ENCODE assay signal across 12 cellular contexts in the genomic region with DNA sequence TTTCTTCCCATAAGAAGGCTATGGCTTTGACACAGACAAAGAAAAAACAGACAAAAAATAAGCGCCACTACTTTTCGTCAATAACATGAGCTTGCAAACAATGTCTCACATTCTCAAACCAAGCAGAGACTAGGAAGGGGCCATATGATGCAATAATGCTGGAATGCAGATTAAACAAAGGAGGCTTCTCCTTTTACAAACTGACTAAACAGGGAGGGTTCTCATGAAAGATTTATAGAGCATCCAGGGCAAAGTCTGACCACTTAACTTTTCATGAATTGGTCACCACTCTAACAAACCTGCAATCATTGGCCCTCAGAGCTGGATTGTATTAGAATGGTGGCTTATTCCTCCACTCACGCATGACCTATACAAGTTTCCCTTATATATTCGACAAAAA.
DNase-seq lines count a peak whose midpoint lies in the region; ATAC-seq and TF ChIP-seq lines count a peak whose summit lies in the region.
"Had no signal": no experiment of that assay in that cellular context is flagged by ENCODE, and none has a peak within 500 bp of the region (broad histone marks: within the 10 kb centered on the region; RNA-seq: fewer than 3 reads in every experiment).

No MANE protein-coding gene starts in this region.

- no peak overlapping the region for H2AK5ac ChIP-seq in IMR-90 (ENCODE audit: low read depth, low read length)

- H3K27ac ChIP-seq in IMR-90 (ENCODE audit: insufficient read depth, low read length), result no peak overlapping the region
- H3K27ac ChIP-seq: HL-60, upper lobe of left lung had no signal

- no peak for TF ChIP-seq CTCF in AG10803 (conservative IDR thresholded peaks at IDR 0.05; ENCODE audit: low read length)
- TF ChIP-seq CTCF in IMR-90 (conservative IDR thresholded peaks at IDR 0.05; ENCODE audit: low read depth, low read length), result no peak
- TF ChIP-seq CTCF in kidney epithelial cell (IDR thresholded peaks at IDR 0.05; ENCODE audit: insufficient read depth, low read length, poor library complexity, severe bottlenecking), result no peak

- BruUV-seq in IMR-90 (replicated peaks; lab: Mats Ljungman, UMichigan), result no TSS peak

- TF ChIP-seq POLR2A in IMR-90 (IDR thresholded peaks at IDR 0.05; ENCODE audit: low read depth, low read length), result no peak

- H2BK15ac ChIP-seq in IMR-90 (ENCODE audit: low read depth, low read length), result no peak overlapping the region

- H3K4me3 ChIP-seq in AG10803 (ENCODE audit: low read length), result no peak overlapping the region
- no peak overlapping the region for H3K4me3 ChIP-seq in IMR-90 (ENCODE audit: insufficient read depth, low read depth, low read length)
- no peak overlapping the region for H3K4me3 ChIP-seq in kidney epithelial cell (ENCODE audit: low read depth, low read length)
- H3K4me3 ChIP-seq: upper lobe of left lung had no signal

- no peak overlapping the region for H2AK9ac ChIP-seq in IMR-90 (replicated peaks; ENCODE audit: low read depth, low read length, poor library complexity)

- CTCF ChIA-PET in IMR-90 (lab: Yijun Ruan, JAX), result no interaction called here

- no peak overlapping the region for H2BK5ac ChIP-seq in IMR-90 (ENCODE audit: low read depth, low read length, poor library complexity, severe bottlenecking)

- H3K4me1 ChIP-seq in IMR-90 (ENCODE audit: control insufficient read depth, insufficient read depth, low read length), result no peaks in the 10 kb centered on the region
- H3K4me1 ChIP-seq: upper lobe of left lung had no signal

- no peaks in the 10 kb centered on the region for H3K79me1 ChIP-seq in IMR-90 (ENCODE audit: low read depth in 1 of 2, low read length in 2 of 2)

- in situ Hi-C loops in IMR-90 (cut with MboI; ENCODE audit: low sequenced_read_pairs), result no loop called here
- in situ Hi-C loops in G401 (cut with HindIII; ENCODE audit: low sequenced_read_pairs), result no loop called here

- POLR2A ChIA-PET in IMR-90 (lab: Charles Lee; ENCODE audit: unreplicated experiment), result no interaction called here

- no peak overlapping the region for H4K8ac ChIP-seq in IMR-90 (ENCODE audit: low read depth in 2 of 2, low read length in 2 of 2)

- no peak overlapping the region for H3K23ac ChIP-seq in IMR-90 (ENCODE audit: low read depth, low read length)

- no peaks in the 10 kb centered on the region for H3K9me1 ChIP-seq in IMR-90 (ENCODE audit: insufficient read depth, low read length)

- no peaks in the 10 kb centered on the region for H3K9me3 ChIP-seq in IMR-90 (ENCODE audit: control insufficient read depth, insufficient read depth, low read length)
- H3K9me3 ChIP-seq: upper lobe of left lung had no signal

- no peak overlapping the region for H4K91ac ChIP-seq in IMR-90 (ENCODE audit: insufficient read depth, low read depth, low read length)

- no peak overlapping the region for H3K14ac ChIP-seq in IMR-90 (replicated peaks; ENCODE audit: low read depth, low read length)

- DNase-seq in AG10803 (ENCODE audit: low read depth), result peak; percentile 22
- peak; percentile 73 for DNase-seq in IMR-90
- peak; percentile 82 for DNase-seq in astrocyte of the hippocampus (ENCODE audit: low read depth, low spot score)
- peak; percentile 63 for DNase-seq in kidney epithelial cell (ENCODE audit: low read depth)
- DNase-seq in AG20443 (ENCODE audit: low spot score), result no peak
- no peak for DNase-seq in G401 (ENCODE audit: low spot score)
- DNase-seq: naive thymus-derived CD4-positive, alpha-beta T cell; NCI-H524 treated with DMSO at 0.1 percent for 48 hours; upper lobe of left lung had no signal

- peak overlapping the region; percentile 10; the same call in 1 of the 2 replicates for H3K56ac ChIP-seq in IMR-90 (ENCODE audit: extremely low read depth, insufficient read depth, low read length)

- H2BK20ac ChIP-seq in IMR-90 (ENCODE audit: low read depth, low read length), result no peak overlapping the region

- H2BK120ac ChIP-seq in IMR-90 (ENCODE audit: low read depth, low read length), result no peak overlapping the region

- H3K27me3 ChIP-seq in IMR-90 (ENCODE audit: control insufficient read depth, insufficient read depth, low read length) (no peaks in the 10 kb centered on the region), kidney epithelial cell (ENCODE audit: control insufficient read depth, insufficient read depth, low read length) (no peaks in the 10 kb centered on the region)
- H3K27me3 ChIP-seq: upper lobe of left lung had no signal

- H4K5ac ChIP-seq in IMR-90 (ENCODE audit: low read depth, low read length), result no peak overlapping the region

- H4K20me1 ChIP-seq in IMR-90 (ENCODE audit: insufficient read depth, low read length), result no peaks in the 10 kb centered on the region

- no peak overlapping the region for H3K4ac ChIP-seq in IMR-90 (ENCODE audit: low read depth, low read length)

- intact Hi-C loops in IMR-90 (cut with micrococcal nuclease), result no loop called here

- dilution Hi-C loops in IMR-90 (cut with HindIII; ENCODE audit: low sequenced_read_pairs, unreplicated experiment), result no loop called here

- H3K4me2 ChIP-seq in IMR-90 (ENCODE audit: low read depth, low read length), result no peak overlapping the region

- H3K36me3 ChIP-seq in IMR-90 (ENCODE audit: control insufficient read depth, insufficient read depth, low read length) (no peaks in the 10 kb centered on the region), kidney epithelial cell (ENCODE audit: control insufficient read depth, insufficient read depth, low read length) (no peaks in the 10 kb centered on the region)
- H3K36me3 ChIP-seq: upper lobe of left lung had no signal

- no CpG with 5 or more reads among the region's 4 CpGs for WGBS in IMR-90 (ENCODE audit: extremely low coverage in 2 of 2, insufficient read length in 1 of 2), 2 experiments

- no peak for TF ChIP-seq RAD21 in IMR-90 (IDR thresholded peaks at IDR 0.05; ENCODE audit: low read length)

- peak; percentile 44 for ATAC-seq in IMR-90 (ENCODE audit: low read depth)
- no peak for ATAC-seq in GM18907 (IDR thresholded peaks at IDR 0.05; ENCODE audit: unreplicated experiment)
- no peak for ATAC-seq in GM21825 (IDR thresholded peaks at IDR 0.05; ENCODE audit: unreplicated experiment)
- ATAC-seq: naive thymus-derived CD4-positive, alpha-beta T cell had no signal

- H2AFZ ChIP-seq in IMR-90 (replicated peaks; ENCODE audit: low read length, poor library complexity), result no peak overlapping the region

- H3K18ac ChIP-seq in IMR-90 (ENCODE audit: low read depth, low read length), result no peak overlapping the region

- H3K9ac ChIP-seq in IMR-90 (ENCODE audit: low read depth, low read length), result no peak overlapping the region

TF ChIP-seq in IMR-90, 13 proteins besides CTCF, POLR2A, EP300 and RAD21:
- TF ChIP-seq MXI1 (IDR thresholded peaks at IDR 0.05; ENCODE audit: borderline replicate concordance, low read depth, low read length), result no peak
- peak; percentile 93 for TF ChIP-seq CEBPB (IDR thresholded peaks at IDR 0.05; ENCODE audit: low read depth, low read length)

Comparison
In these comparisons a context has a peak if more than half of its experiments do, and no peak if none do; other contexts are left out.
1. DNase-seq: peak in AG10803 (single experiment), IMR-90 (single experiment), astrocyte of the hippocampus (single experiment) and kidney epithelial cell (single experiment); none in AG20443 (single experiment) and G401 (single experiment).